Comparison of ENCODE assay signal across 9 cellular contexts in the genomic region with DNA sequence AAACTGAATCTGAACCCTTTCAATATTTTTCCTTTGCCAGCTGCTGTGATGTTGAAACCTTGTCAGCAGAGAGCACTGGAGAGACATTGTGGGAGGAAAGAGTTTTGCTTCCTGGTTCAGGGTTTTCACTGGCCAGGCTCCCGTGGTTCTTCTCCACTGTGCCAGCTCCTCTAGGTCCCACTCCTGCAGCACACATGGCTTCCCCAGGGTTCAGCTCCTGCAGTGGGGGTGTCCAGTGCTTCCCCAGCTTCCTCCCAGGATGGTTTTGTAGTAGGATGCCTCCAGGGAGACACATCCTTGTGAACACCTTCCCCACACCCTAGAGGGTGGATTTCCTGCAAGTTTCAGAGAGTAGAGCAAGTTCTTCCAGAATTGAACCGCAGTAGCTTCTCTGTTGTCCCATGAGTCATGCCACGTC. TPM values are rescaled to one million over a fixed set of nuclear protein-coding genes. Genes with fewer than 3 reads are reported as not detected.
A peak's percentile ranks its signal among the peaks of the same experiment; 100 is the strongest.
DNase-seq lines count a peak whose midpoint lies in the region; ATAC-seq, FAIRE-seq and TF ChIP-seq lines count a peak whose summit lies in the region.
"Had no signal": no experiment of that assay in that cellular context is flagged by ENCODE, and none has a peak within 500 bp of the region (broad histone marks: within the 10 kb centered on the region; RNA-seq: fewer than 3 reads in every experiment).

No MANE protein-coding gene starts in this region.

- no peaks in the 10 kb centered on the region for H3K36me3 ChIP-seq in H7 (replicated peaks; ENCODE audit: control insufficient read depth, insufficient read depth, low read length)
- H3K36me3 ChIP-seq in small intestine (ENCODE audit: control insufficient read depth in 2 of 2, insufficient read depth in 2 of 2, low read length in 2 of 2), result no peaks in the 10 kb centered on the region

- no peaks in the 10 kb centered on the region for H3K9me3 Mint-ChIP-seq in activated CD8-positive, alpha-beta T cell treated with anti-CD3 and anti-CD28 coated beads for 36 hours

- H3K4me1 ChIP-seq in small intestine (ENCODE audit: control insufficient read depth in 2 of 2, insufficient read depth in 1 of 2, low read depth in 1 of 2, low read length in 1 of 2), result peaks cover 3 to 6% of the 10 kb centered on the region in 2 donors

- H3K9me3 ChIP-seq in small intestine (ENCODE audit: control insufficient read depth, low read depth), result no peaks in the 10 kb centered on the region

- TF ChIP-seq CTCF in AG10803 (conservative IDR thresholded peaks at IDR 0.05; ENCODE audit: low read length), result peak; percentile 53
- peak; percentile 30 for TF ChIP-seq CTCF in fibroblast of pulmonary artery (IDR thresholded peaks at IDR 0.05; ENCODE audit: low read length, missing control alignments)
- no peak for TF ChIP-seq CTCF in activated CD8-positive, alpha-beta T cell treated with anti-CD3 and anti-CD28 coated beads for 36 hours (IDR thresholded peaks at IDR 0.05)

- H3K4me3 ChIP-seq in AG10803 (ENCODE audit: low read length), result no peak overlapping the region
- H3K4me3 ChIP-seq in H7 (ENCODE audit: insufficient read depth, low read depth, low read length), result no peak overlapping the region
- no peak overlapping the region for H3K4me3 ChIP-seq in fibroblast of pulmonary artery (replicated peaks; ENCODE audit: low read depth, low read length)
- no peak overlapping the region for H3K4me3 ChIP-seq in small intestine (ENCODE audit: low read depth in 1 of 2, low read length in 2 of 2)

- H3K4me3 Mint-ChIP-seq in activated CD8-positive, alpha-beta T cell treated with anti-CD3 and anti-CD28 coated beads for 36 hours, result no peak overlapping the region

- POLR2A ChIA-PET in activated CD8-positive, alpha-beta T cell treated with anti-CD3 and anti-CD28 coated beads for 36 hours (lab: Charles Lee), result no interaction called here

- H3K27me3 Mint-ChIP-seq in activated CD8-positive, alpha-beta T cell treated with anti-CD3 and anti-CD28 coated beads for 36 hours, result peaks cover 8% of the 10 kb centered on the region

- H3K27me3 ChIP-seq in H7 (ENCODE audit: control insufficient read depth, insufficient read depth, low read length) (no peaks in the 10 kb centered on the region), small intestine (ENCODE audit: control insufficient read depth in 2 of 2, insufficient read depth in 2 of 2, low read length in 2 of 2) (no peaks in the 10 kb centered on the region)

- no peak overlapping the region for H3K27ac ChIP-seq in small intestine (ENCODE audit: low read depth in 1 of 2, low read length in 1 of 2)

- no peaks in the 10 kb centered on the region for H3K4me1 Mint-ChIP-seq in activated CD8-positive, alpha-beta T cell treated with anti-CD3 and anti-CD28 coated beads for 36 hours (ENCODE audit: low read depth)

- CTCF ChIA-PET in activated CD8-positive, alpha-beta T cell treated with anti-CD3 and anti-CD28 coated beads for 36 hours (lab: Charles Lee), result interaction anchor here (1.6 kb wide), 1 partner anchor 14 kb away, joined by 3 read pairs; no protein-coding TSS in a partner anchor

- intact Hi-C loops in activated CD8-positive, alpha-beta T cell treated with anti-CD3 and anti-CD28 coated beads for 36 hours (cut with micrococcal nuclease), result no loop called here

- no peak overlapping the region for H3K27ac Mint-ChIP-seq in activated CD8-positive, alpha-beta T cell treated with anti-CD3 and anti-CD28 coated beads for 36 hours

- FAIRE-seq in small intestine (lab: Jason Lieb, UNC), result no peak
- FAIRE-seq: colon had no signal

- ATAC-seq in HG03159 (IDR thresholded peaks at IDR 0.05; ENCODE audit: unreplicated experiment), result no peak
- no peak for ATAC-seq in activated CD8-positive, alpha-beta T cell treated with anti-CD3 and anti-CD28 coated beads for 36 hours

- no peaks in the 10 kb centered on the region for H3K36me3 Mint-ChIP-seq in activated CD8-positive, alpha-beta T cell treated with anti-CD3 and anti-CD28 coated beads for 36 hours (ENCODE audit: low read depth)

- DNase-seq in AG10803 (ENCODE audit: low read depth), result peak; percentile 29
- peak; percentile 21 for DNase-seq in H7
- peak; percentile 70 for DNase-seq in OCI-M1 (lab: John Stamatoyannopoulos, UW)
- DNase-seq in fibroblast of pulmonary artery (ENCODE audit: low read depth), result peak; percentile 41
- DNase-seq in small intestine, result peak; percentile 78
- no peak for DNase-seq in stimulated activated CD4-positive, alpha-beta T cell treated with anti-CD3 and anti-CD28 coated beads, Interleukin-4, amount 100 ng/mL, for 1 hour
- DNase-seq in activated CD8-positive, alpha-beta T cell treated with anti-CD3 and anti-CD28 coated beads for 36 hours, result no peak

- 11 to 30% (median 27%) methylated on average over 3 of the region's 3 CpGs for WGBS in small intestine, 3 donors

RNA-seq across cellular contexts. Expression of a gene that starts 24.0 kb away (rescaled TPM):
- total RNA-seq in H7 (2014; rRNA removed; shearing (Covaris generic)), result not detected in 2 replicates
- polyA plus RNA-seq in small intestine, result 1 to 10 TPM in 1 of 3 donors, not detected in 2; 5.1 TPM
- total RNA-seq in activated CD8-positive, alpha-beta T cell treated with anti-CD3 and anti-CD28 coated beads for 36 hours, result not detected

Comparison
In these comparisons a context has a peak if more than half of its experiments do, and no peak if none do; other contexts are left out.
1. DNase-seq: peak in AG10803 (single experiment), H7 (single experiment), OCI-M1 (single experiment), fibroblast of pulmonary artery (single experiment) and small intestine (single experiment); none in stimulated activated CD4-positive, alpha-beta T cell treated with anti-CD3 and anti-CD28 coated beads, Interleukin-4, amount 100 ng/mL, for 1 hour (single experiment) and activated CD8-positive, alpha-beta T cell treated with anti-CD3 and anti-CD28 coated beads for 36 hours (single experiment).